Comparison of ENCODE assay signal across 1 cellular context in genomic region chr4:158217763-158218162, GRCh38.
TF ChIP-seq lines count a peak whose summit lies in the region.

No MANE protein-coding gene starts in this region.

TF ChIP-seq in H1, 55 proteins besides CTCF, POLR2A, EP300 and RAD21 (continued from another document):
- TF ChIP-seq SIRT6 (IDR thresholded peaks at IDR 0.05; ENCODE audit: low read length) (no peak), PHF8 (conservative IDR thresholded peaks at IDR 0.05; ENCODE audit: low read depth, low read length) (no peak), KDM1A (IDR thresholded peaks at IDR 0.05; ENCODE audit: borderline replicate concordance, low read length) (no peak)
TF ChIP-seq in H1: peak in this region for 0.
